In the genomic region with DNA sequence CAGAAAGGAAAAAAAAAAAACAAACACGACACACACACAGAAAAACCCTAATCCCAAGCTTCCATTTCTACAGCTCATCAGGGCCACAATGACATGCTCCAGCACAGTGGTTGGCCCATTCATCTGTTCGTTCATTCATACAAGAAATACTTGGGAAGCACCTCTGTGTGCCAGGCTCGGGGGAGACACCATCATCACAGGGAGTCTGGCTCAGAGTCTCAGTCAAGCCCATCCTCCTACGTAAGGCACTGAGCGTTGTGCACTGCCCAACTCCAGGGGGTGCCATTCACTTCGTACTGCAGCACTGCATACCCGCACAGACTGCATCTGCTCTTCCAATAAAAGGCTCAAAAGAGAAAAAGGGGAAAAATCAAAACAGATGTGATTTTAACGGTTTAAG, we compare ENCODE assay signal across 8 cellular contexts. TPM values are rescaled to one million over a fixed set of nuclear protein-coding genes. Genes with fewer than 3 reads are reported as not detected.
DNase-seq lines count a peak whose midpoint lies in the region; ATAC-seq, FAIRE-seq and TF ChIP-seq lines count a peak whose summit lies in the region.

No MANE protein-coding gene starts in this region.

- CTCF ChIA-PET in AG04450 (lab: Charles Lee) (interaction anchor here (0.6 to 2.3 kb wide), 10 partner anchors 10 to 642 kb away, joined by 3 to 13 read pairs (median 4); no protein-coding TSS in a partner anchor), SK-N-SH (lab: Yijun Ruan, JAX) (interaction anchor here (0.6 to 3.6 kb wide), 16 partner anchors 9 to 76 kb away, joined by 3 to 15 read pairs (median 6); no protein-coding TSS in a partner anchor)

- POLR2A ChIA-PET in AG04450 (lab: Yijun Ruan, JAX): interaction anchor here (1.2 kb wide), 1 partner anchor 11 kb away, joined by 4 read pairs; no protein-coding TSS in a partner anchor
- POLR2A ChIA-PET in SK-N-SH (lab: Yijun Ruan, JAX): no interaction called here

- TF ChIP-seq CTCF in AG04450 (IDR thresholded peaks at IDR 0.05; ENCODE audit: low read depth, low read length): peak; percentile 40
- peak; percentile 23 for TF ChIP-seq CTCF in GM13976 (IDR thresholded peaks at IDR 0.05; ENCODE audit: borderline replicate concordance, control extremely low read depth, extremely low read depth, insufficient read depth, missing control alignments)
- peak; percentile 57 for TF ChIP-seq CTCF in SK-N-SH (IDR thresholded peaks at IDR 0.05)
- peak; percentile 74 for TF ChIP-seq CTCF in fibroblast of pulmonary artery (IDR thresholded peaks at IDR 0.05; ENCODE audit: low read length, missing control alignments)
- no peak for TF ChIP-seq CTCF in pancreas (IDR thresholded peaks at IDR 0.05)
- peak in 1 of 4 experiments; percentile 13 for TF ChIP-seq CTCF in sigmoid colon (IDR thresholded peaks at IDR 0.05)

- TF ChIP-seq RAD21 in SK-N-SH (IDR thresholded peaks at IDR 0.05; ENCODE audit: low read length): peak; percentile 67

- in situ Hi-C loops in GM13976 (cut with MboI; ENCODE audit: low sequenced_read_pairs, unreplicated experiment): no loop called here

- peaks cover 98% of the 10 kb centered on the region for H3K79me2 ChIP-seq in SK-N-SH (ENCODE audit: insufficient read depth)

- TF ChIP-seq POLR2A in sigmoid colon (IDR thresholded peaks at IDR 0.05): no peak

- H3K27me3 ChIP-seq in AG04450 (ENCODE audit: control insufficient read depth, insufficient read depth, low read length): no peaks in the 10 kb centered on the region
- H3K27me3 ChIP-seq in SK-N-SH (ENCODE audit: insufficient read depth): no peaks in the 10 kb centered on the region
- no peaks in the 10 kb centered on the region for H3K27me3 ChIP-seq in pancreas
- no peaks in the 10 kb centered on the region for H3K27me3 ChIP-seq in sigmoid colon

- no peak for FAIRE-seq in pancreas (lab: Jason Lieb, UNC)

- H4K20me1 ChIP-seq in SK-N-SH (ENCODE audit: insufficient read depth): peaks cover 45% of the 10 kb centered on the region

- H3K4me1 ChIP-seq in SK-N-SH (ENCODE audit: control insufficient read depth in 1 of 2, insufficient read depth in 2 of 2, low read depth in 1 of 2, low read length in 1 of 2) (peaks cover 4 to 28% of the 10 kb centered on the region in 2 experiments; a peak in 2 of 4 replicates), pancreas (peaks cover 8 to 32% (median 20%) of the 10 kb centered on the region in 3 donors), sigmoid colon (peaks cover 0 to 33% (median 22%) of the 10 kb centered on the region in 4 donors)

- H3K27ac ChIP-seq in AG04450 (ENCODE audit: low read depth, low read length) (no peak overlapping the region), SK-N-SH (ENCODE audit: low read depth in 2 of 2, low read length in 1 of 2) (no peak overlapping the region), pancreas (no peak overlapping the region), sigmoid colon (peak overlapping the region in 1 of 4 donors; percentile 28)

- no peak overlapping the region for H3K9ac ChIP-seq in SK-N-SH

- no peaks in the 10 kb centered on the region for H3K36me3 ChIP-seq in SK-N-SH (replicated peaks in 1 of 2; ENCODE audit: control insufficient read depth in 1 of 2, insufficient read depth in 2 of 2, low read length in 1 of 2)
- no peaks in the 10 kb centered on the region for H3K36me3 ChIP-seq in pancreas
- H3K36me3 ChIP-seq in sigmoid colon: no peaks in the 10 kb centered on the region

- H3K4me2 ChIP-seq in SK-N-SH: no peak overlapping the region

- H3K4me3 ChIP-seq in AG04450 (ENCODE audit: low read depth, low read length): no peak overlapping the region
- H3K4me3 ChIP-seq in SK-N-SH (ENCODE audit: low read depth in 2 of 2, low read length in 1 of 2): no peak overlapping the region; a peak in 1 of 4 replicates
- H3K4me3 ChIP-seq in fibroblast of pulmonary artery (replicated peaks; ENCODE audit: low read depth, low read length): no peak overlapping the region
- H3K4me3 ChIP-seq in pancreas: no peak overlapping the region
- H3K4me3 ChIP-seq in sigmoid colon: no peak overlapping the region

- WGBS in SK-N-SH (ENCODE audit: low lambda C conversion rate): 60% methylated on average over 8 of the region's 8 CpGs
- WGBS in pancreas, 2 donors: 67 to 70% methylated on average over 8 of the region's 8 CpGs
- 57% methylated on average over 8 of the region's 8 CpGs for WGBS in sigmoid colon, 2 donors

- peaks cover 10% of the 10 kb centered on the region for H3F3A ChIP-seq in SK-N-SH (replicated peaks; ENCODE audit: insufficient read depth)

- H2AFZ ChIP-seq in SK-N-SH (ENCODE audit: low read depth): no peak overlapping the region

- DNase-seq in AG04450 (ENCODE audit: low read depth, low spot score) (no peak), GM13976 (ENCODE audit: low spot score) (no peak), SK-N-SH (peak; percentile 71), fibroblast of pulmonary artery (ENCODE audit: low read depth) (peak; percentile 78), pancreas (no peak), sigmoid colon (no peak)

- intact Hi-C loops in pancreas (cut with DNase I) (no loop called here), sigmoid colon (cut with DNase I) (no loop called here)

- no peaks in the 10 kb centered on the region for H3K9me3 ChIP-seq in AG04450 (ENCODE audit: control insufficient read depth, insufficient read depth, low read length)
- H3K9me3 ChIP-seq in SK-N-SH: no peaks in the 10 kb centered on the region
- no peaks in the 10 kb centered on the region for H3K9me3 ChIP-seq in pancreas
- H3K9me3 ChIP-seq in sigmoid colon: no peaks in the 10 kb centered on the region

- H3K9me2 ChIP-seq in SK-N-SH: no peaks in the 10 kb centered on the region

- TF ChIP-seq EP300 in SK-N-SH (IDR thresholded peaks at IDR 0.05; ENCODE audit: borderline replicate concordance in 1 of 2, low read depth in 1 of 2, low read length in 1 of 2) (no peak), sigmoid colon (IDR thresholded peaks at IDR 0.05) (no peak)

- ATAC-seq in pancreas (peak in 3 of 4 donors; percentile 58 to 76 (median 66)), HG02885 (IDR thresholded peaks at IDR 0.05; ENCODE audit: poor library complexity, unreplicated experiment) (no peak), HG03097 (IDR thresholded peaks at IDR 0.05; ENCODE audit: low FRiP score, unreplicated experiment) (no peak)

TF ChIP-seq in SK-N-SH, 30 proteins besides CTCF, POLR2A, EP300 and RAD21:
- TF ChIP-seq SMC3 (IDR thresholded peaks at IDR 0.05; ENCODE audit: low read depth, low read length): peak; percentile 58
- no peak for TF ChIP-seq FOSL2 (IDR thresholded peaks at IDR 0.05; ENCODE audit: borderline replicate concordance, low read depth)

RNA-seq across cellular contexts. Expression of a gene that starts 15.3 kb away (rescaled TPM):
- polyA plus RNA-seq in AG04450 (2011; rRNA removed) (23.9 and 24.5 TPM in 2 replicates), SK-N-SH (2012; rRNA removed) (20.9 and 41.1 TPM in 2 replicates), pancreas (10 to 100 TPM; 27.4 to 30.1 TPM), sigmoid colon (10 to 100 TPM; 53.2 to 64.7 (median 54.1) TPM)
- polyA minus RNA-seq in AG04450 (2011; rRNA and poly(A)+ RNA removed): 16.0 and 17.6 TPM in 2 replicates
- polyA plus RNA-seq in SK-N-SH (2012; cell fraction: cytosol; rRNA removed): 28.4 and 30.0 TPM in 2 replicates
- polyA plus RNA-seq in SK-N-SH (2012; cell fraction: nucleus; rRNA removed): 28.8 and 35.8 TPM in 2 replicates
- total RNA-seq in pancreas (10 to 100 TPM; 13.5 to 20.2 (median 17.3) TPM), sigmoid colon (10 to 100 TPM in 3 of 4 donors, 1 to 10 TPM in 1; 8.6 to 17.2 (median 15.3) TPM)

RNA-seq across cellular contexts. Expression of a gene that starts 45.4 kb away (rescaled TPM):
- polyA plus RNA-seq in AG04450 (2011; rRNA removed) (7.2 and 10.7 TPM in 2 replicates), SK-N-SH (2012; rRNA removed) (20.6 and 21.1 TPM in 2 replicates), pancreas (100 to 1,000 TPM; 158 to 206 TPM), sigmoid colon (10 to 100 TPM; 21.5 to 77.4 (median 24.6) TPM)
- 11.3 and 20.1 TPM in 2 replicates for polyA minus RNA-seq in AG04450 (2011; rRNA and poly(A)+ RNA removed)
- 5.6 and 8.7 TPM in 2 replicates for polyA plus RNA-seq in SK-N-SH (2012; cell fraction: cytosol; rRNA removed)
- 122 and 128 TPM in 2 replicates for polyA plus RNA-seq in SK-N-SH (2012; cell fraction: nucleus; rRNA removed)
- total RNA-seq in pancreas (10 to 100 TPM; 41.0 to 96.3 (median 47.9) TPM), sigmoid colon (10 to 100 TPM in 1 of 4 donors, 1 to 10 TPM in 3; 4.2 to 15.2 (median 5.5) TPM)

Comparison
In these comparisons a context has a peak if more than half of its experiments do, and no peak if none do; other contexts are left out.
1. DNase-seq: peak in SK-N-SH (single experiment) and fibroblast of pulmonary artery (single experiment); none in AG04450 (single experiment), GM13976 (single experiment), pancreas (0 of 6) and sigmoid colon (single experiment).
2. CTCF ChIP-seq: peak in AG04450 (single experiment), GM13976 (single experiment), SK-N-SH (single experiment) and fibroblast of pulmonary artery (single experiment); none in pancreas (0 of 4).
3. ATAC-seq: peak in pancreas (3 of 4); none in HG02885 (single experiment) and HG03097 (single experiment).